In the genomic region with DNA sequence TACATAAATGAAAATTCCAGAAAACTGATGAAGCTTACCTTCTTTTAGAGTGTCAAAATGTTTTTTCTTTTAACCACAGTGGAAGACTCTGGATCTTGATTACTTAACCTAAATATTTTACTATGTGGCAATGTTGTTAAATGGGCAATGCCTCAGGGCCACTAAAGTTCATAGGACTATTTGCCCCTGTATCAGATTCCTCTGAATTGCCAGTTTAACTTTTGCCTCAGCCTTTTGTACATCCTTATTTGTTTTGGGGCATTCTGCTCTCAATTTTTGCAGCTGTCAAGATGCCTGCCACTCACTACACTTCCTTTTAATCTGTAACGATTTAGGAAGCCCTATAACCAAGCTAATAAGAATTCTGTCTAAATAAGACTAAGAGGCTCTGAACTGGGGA, we compare ENCODE assay signal across 20 cellular contexts. TPM values are rescaled to one million over a fixed set of nuclear protein-coding genes. Genes with fewer than 3 reads are reported as not detected.
DNase-seq lines count a peak whose midpoint lies in the region; ATAC-seq, FAIRE-seq and TF ChIP-seq lines count a peak whose summit lies in the region.
"Had no signal": no experiment of that assay in that cellular context is flagged by ENCODE, and none has a peak within 500 bp of the region (broad histone marks: within the 10 kb centered on the region; RNA-seq: fewer than 3 reads in every experiment).

No MANE protein-coding gene starts in this region.

- CTCF ChIA-PET in A549 (lab: Yijun Ruan, JAX): interaction anchor here (0.7 to 1.5 kb wide), 2 partner anchors 39 to 203 kb away, joined by 3 to 4 read pairs; no protein-coding TSS in a partner anchor

- ATAC-seq in A549 (peak in 1 of 2 experiments; percentile 40; a peak in 1 of 6 replicates), GM18858 (IDR thresholded peaks at IDR 0.05; ENCODE audit: unreplicated experiment) (no peak)
- ATAC-seq in activated T-cell treated with anti-CD3 and anti-CD28 coated beads, Interleukin-2, amount 50 U/mL, for 4 hours: no peak
- ATAC-seq: T-cell had no signal

- no peak overlapping the region for H3K4me3 Mint-ChIP-seq in activated T-cell treated with anti-CD3 and anti-CD28 coated beads, Interleukin-2, amount 50 U/mL, for 4 hours
- H3K4me3 Mint-ChIP-seq: T-cell had no signal

- no peaks in the 10 kb centered on the region for H3K36me3 Mint-ChIP-seq in activated T-cell treated with anti-CD3 and anti-CD28 coated beads, Interleukin-2, amount 50 U/mL, for 4 hours (ENCODE audit: insufficient read depth)

- no peak overlapping the region for H2AFZ ChIP-seq in Karpas-422 (ENCODE audit: low read length)

- H4K20me1 ChIP-seq in Karpas-422 (ENCODE audit: insufficient read depth, low read depth, low read length): no peaks in the 10 kb centered on the region

- no peak overlapping the region for H3K9ac ChIP-seq in Karpas-422 (ENCODE audit: low read length)

- no peak for TF ChIP-seq CTCF in A549 (IDR thresholded peaks at IDR 0.05)
- TF ChIP-seq CTCF in tibial nerve (IDR thresholded peaks at IDR 0.05): no peak

- TF ChIP-seq POLR2A in A549 (IDR thresholded peaks at IDR 0.05; ENCODE audit: low read length) (no peak), tibial nerve (IDR thresholded peaks at IDR 0.05) (no peak)

- no peaks in the 10 kb centered on the region for H3K9me3 Mint-ChIP-seq in activated T-cell treated with anti-CD3 and anti-CD28 coated beads, Interleukin-2, amount 50 U/mL, for 4 hours
- H3K9me3 Mint-ChIP-seq: T-cell had no signal

- peaks cover 85% of the 10 kb centered on the region for H3K79me2 ChIP-seq in Karpas-422 (ENCODE audit: low read length)

- H3K9me3 ChIP-seq in A549: no peaks in the 10 kb centered on the region
- H3K9me3 ChIP-seq in Karpas-422 (ENCODE audit: low read length): no peaks in the 10 kb centered on the region
- H3K9me3 ChIP-seq in SJCRH30 (replicated peaks): no peaks in the 10 kb centered on the region
- no peaks in the 10 kb centered on the region for H3K9me3 ChIP-seq in tibial nerve
- H3K9me3 ChIP-seq: colonic mucosa, HAP-1, upper lobe of left lung had no signal

- H3K4me3 ChIP-seq in A549 (no peak overlapping the region), Karpas-422 (ENCODE audit: low read length) (no peak overlapping the region), SJCRH30 (no peak overlapping the region), tibial nerve (no peak overlapping the region)
- H3K4me3 ChIP-seq: colonic mucosa, HAP-1, upper lobe of left lung had no signal

- 36% methylated on average over 1 of the region's 1 CpG for WGBS in A549 (ENCODE audit: missing lambda C conversion rate)
- WGBS in tibial nerve, 2 donors: 41 to 51% methylated on average over 1 of the region's 1 CpG

- H3K4me1 ChIP-seq in A549: peaks cover 15% of the 10 kb centered on the region
- H3K4me1 ChIP-seq in Karpas-422 (ENCODE audit: low read length): peaks cover 63% of the 10 kb centered on the region
- peaks cover 30% of the 10 kb centered on the region for H3K4me1 ChIP-seq in SJCRH30
- peaks cover 0 to 2% (median 0%) of the 10 kb centered on the region in 4 donors for H3K4me1 ChIP-seq in tibial nerve
- H3K4me1 ChIP-seq: colonic mucosa had no signal

- no peak for TF ChIP-seq RAD21 in A549 (conservative IDR thresholded peaks at IDR 0.05 in 1 of 2, IDR thresholded peaks at IDR 0.05 in 1 of 2)

- FAIRE-seq in A549 (lab: Jason Lieb, UNC): no peak

- H3K9me2 ChIP-seq in Karpas-422 (replicated peaks; ENCODE audit: insufficient read depth, low read length): no peaks in the 10 kb centered on the region

- POLR2A ChIA-PET in A549 (lab: Yijun Ruan, JAX): no interaction called here

- H3K27me3 ChIP-seq in Karpas-422 (ENCODE audit: low read length) (no peaks in the 10 kb centered on the region), SJCRH30 (no peaks in the 10 kb centered on the region), tibial nerve (no peaks in the 10 kb centered on the region)
- H3K27me3 ChIP-seq: colonic mucosa, upper lobe of left lung had no signal

- H3K27ac ChIP-seq in A549: no peak overlapping the region
- peak overlapping the region; percentile 26; the same call in 1 of the 2 replicates for H3K27ac ChIP-seq in Karpas-422 (ENCODE audit: low read length)
- H3K27ac ChIP-seq in SJCRH30: peak overlapping the region; percentile 30; the same call in 1 of the 2 replicates
- H3K27ac ChIP-seq in tibial nerve: no peak overlapping the region
- H3K27ac ChIP-seq: colonic mucosa, epithelial cell of prostate, upper lobe of left lung had no signal

- H3K36me3 ChIP-seq in Karpas-422 (ENCODE audit: insufficient read depth, low read length): no peaks in the 10 kb centered on the region
- no peaks in the 10 kb centered on the region for H3K36me3 ChIP-seq in SJCRH30
- H3K36me3 ChIP-seq in tibial nerve: no peaks in the 10 kb centered on the region
- H3K36me3 ChIP-seq: colonic mucosa, HAP-1, upper lobe of left lung had no signal

- TF ChIP-seq EP300 in A549 (IDR thresholded peaks at IDR 0.05) (no peak), tibial nerve (IDR thresholded peaks at IDR 0.05) (no peak)

- no peaks in the 10 kb centered on the region for H3K27me3 Mint-ChIP-seq in activated T-cell treated with anti-CD3 and anti-CD28 coated beads, Interleukin-2, amount 50 U/mL, for 4 hours (ENCODE audit: low read depth)
- H3K27me3 Mint-ChIP-seq: T-cell had no signal

- H3K4me1 Mint-ChIP-seq in activated T-cell treated with anti-CD3 and anti-CD28 coated beads, Interleukin-2, amount 50 U/mL, for 4 hours (ENCODE audit: low read depth): peaks cover 11% of the 10 kb centered on the region

- DNase-seq in A549 (ENCODE audit: low read depth in 1 of 2, low spot score in 1 of 2) (peak in 1 of 2 experiments; percentile 26), Karpas-422 (no peak), SJCRH30 (peak in 1 of 2 experiments; percentile 56), kidney glomerular epithelial cell (lab: John Stamatoyannopoulos, UW) (peak; percentile 20), tibial nerve (ENCODE audit: low spot score in 2 of 2) (no peak), NCI-H1092 (lab: John Stamatoyannopoulos, UW) (no peak)
- DNase-seq in activated T-cell treated with anti-CD3 and anti-CD28 coated beads, Interleukin-2, amount 50 U/mL, for 4 hours: no peak
- DNase-seq: activated CD8-positive, alpha-beta memory T cell treated with anti-CD3 and anti-CD28 coated beads for 24 hours; activated effector memory CD4-positive, alpha-beta T cell treated with Interleukin-2 at 50 U/mL for 16 hours; anterior cingulate cortex; colonic mucosa; GF-D8; NCI-H1436 treated with DMSO at 0.1 percent for 48 hours; NCI-H510A treated with DMSO at 0.1 percent for 48 hours; stimulated activated naive CD4-positive, alpha-beta T cell; T-cell; upper lobe of left lung had no signal

- H3K4me2 ChIP-seq in A549: peak overlapping the region; percentile 18; the same call in 1 of the 3 replicates
- no peak overlapping the region for H3K4me2 ChIP-seq in Karpas-422 (ENCODE audit: low read depth, low read length, poor library complexity, severe bottlenecking)

TF ChIP-seq in A549, 52 proteins besides CTCF, POLR2A, EP300 and RAD21:
- TF ChIP-seq CEBPB (IDR thresholded peaks at IDR 0.05) (peak in 1 of 2 experiments; percentile 13; a peak in 1 of 4 replicates), CHD4 (IDR thresholded peaks at IDR 0.05; ENCODE audit: borderline replicate concordance) (no peak)
TF ChIP-seq in A549: peak in this region for 1.

RNA-seq across cellular contexts. Expression of gene SERTAD2, which starts 31.7 kb away (rescaled TPM):
- 11.8 and 14.0 TPM in 2 replicates for polyA plus RNA-seq in A549 (2011; rRNA removed)
- 7.3 and 9.6 TPM in 2 replicates for polyA plus RNA-seq in A549 (2012; cell fraction: cytosol; rRNA removed)
- polyA plus RNA-seq in A549 (2012; cell fraction: nucleus; rRNA removed): 4.0 and 6.0 TPM in 2 replicates
- polyA plus RNA-seq in A549 (2017; fragmentation: RNase III; extraction: RNeasy Plus Mini Kit Qiagen cat#74134 plus additional on column Dnase treatment): 11.8 to 13.1 TPM (median 12.2 TPM) in 3 replicates
- 14.4 and 16.4 TPM in 2 replicates for polyA minus RNA-seq in A549 (2011; rRNA and poly(A)+ RNA removed)
- total RNA-seq in Karpas-422 (2014; rRNA removed; shearing (Covaris generic); ENCODE audit: low replicate concordance): 27.2 and 73.8 TPM in 2 replicates
- total RNA-seq in SJCRH30 (2014; rRNA removed; shearing (Covaris generic)): 30.9 and 34.7 TPM in 2 replicates
- total RNA-seq in tibial nerve: 10 to 100 TPM; 15.9 to 18.8 (median 17.4) TPM
- total RNA-seq in activated T-cell treated with anti-CD3 and anti-CD28 coated beads, Interleukin-2, amount 50 U/mL, for 4 hours: 10 to 100 TPM; 10.5 to 14.2 (median 12.7) TPM

Comparison
In these comparisons a context has a peak if more than half of its experiments do, and no peak if none do; other contexts are left out.
1. H3K27ac ChIP-seq: peak in Karpas-422 (single experiment) and SJCRH30 (single experiment); none in A549 (0 of 2) and tibial nerve (0 of 4).